In genomic region chr12:121399391-121400331, GRCh38 we compare ENCODE assay signal across 8 cellular contexts. TPM values are rescaled to one million over a fixed set of nuclear protein-coding genes. Genes with fewer than 3 reads are reported as not detected.
DNase-seq lines count a peak whose midpoint lies in the region; ATAC-seq and TF ChIP-seq lines count a peak whose summit lies in the region.

TSS of gene RNF34 (plus strand) at chr12:121400118. CDS start at chr12:121400213, 95 bp downstream.

- peak; percentile 97 to 98 for DNase-seq in NCI-H1930 (lab: John Stamatoyannopoulos, UW)
- peak; percentile 98 for DNase-seq in T-helper 2 cell treated with Interferon-gamma antibody and Interleukin-4, amounts not matched to agents 5 μg/mL and 100 μg/mL, for 36 hours (ENCODE audit: low spot score)
- DNase-seq in ascending aorta (ENCODE audit: low spot score in 2 of 2): peak; percentile 93 to 99
- peak; percentile 98 for DNase-seq in right atrium auricular region (ENCODE audit: low spot score)
- peak; percentile 87 for DNase-seq in pulmonary artery endothelial cell (ENCODE audit: low read depth, low spot score)
- peak; percentile 98 to 99 for DNase-seq in uterus

- H3K9me3 ChIP-seq in ascending aorta (no peaks in the 10 kb centered on the region), right atrium auricular region (no peaks in the 10 kb centered on the region), uterus (no peaks in the 10 kb centered on the region)

- TF ChIP-seq POLR2A in uterus (IDR thresholded peaks at IDR 0.05): peak; percentile 94 to 97

- H3K27ac ChIP-seq in ascending aorta (peak within 1 kb of the TSS; percentile 90 to 97), right atrium auricular region (peak within 1 kb of the TSS; percentile 93 to 94), uterus (peak within 1 kb of the TSS; percentile 76 to 92)

- H3K27me3 ChIP-seq in ascending aorta (no peaks in the 10 kb centered on the region), right atrium auricular region (no peaks in the 10 kb centered on the region), uterus (no peaks in the 10 kb centered on the region)

- TF ChIP-seq CTCF in ascending aorta (IDR thresholded peaks at IDR 0.05): no peak
- peak in 1 of 2 donors; percentile 30 for TF ChIP-seq CTCF in right atrium auricular region (IDR thresholded peaks at IDR 0.05)
- no peak for TF ChIP-seq CTCF in uterus (IDR thresholded peaks at IDR 0.05)

- peaks cover 27% of the 10 kb centered on the region for H3K4me1 Mint-ChIP-seq in T-helper 2 cell treated with Interferon-gamma antibody and Interleukin-4, amounts not matched to agents 5 μg/mL and 100 μg/mL, for 36 hours (ENCODE audit: low read depth)

- H3K36me3 Mint-ChIP-seq in T-helper 2 cell treated with Interferon-gamma antibody and Interleukin-4, amounts not matched to agents 5 μg/mL and 100 μg/mL, for 36 hours (ENCODE audit: low read depth): peaks cover 22% of the 10 kb centered on the region

- no peaks in the 10 kb centered on the region for H3K27me3 Mint-ChIP-seq in T-helper 2 cell treated with Interferon-gamma antibody and Interleukin-4, amounts not matched to agents 5 μg/mL and 100 μg/mL, for 36 hours (ENCODE audit: low read depth)

- H3K4me3 ChIP-seq in ascending aorta (peak within 1 kb of the TSS; percentile 95 to 99), right atrium auricular region (peak within 1 kb of the TSS; percentile 84 to 90), uterus (peak within 1 kb of the TSS; percentile 76 to 93)

- intact Hi-C loops in ascending aorta (cut with DNase I) (loop anchor here (1.0 to 2.0 kb wide), 3 partner anchors 47 to 103 kb away; partner anchors contain the start of genes ANAPC5 and CAMKK2), uterus (cut with DNase I; ENCODE audit: low total_unique reads) (no loop called here)

- H3K36me3 ChIP-seq in ascending aorta (peaks cover 3 to 7% of the 10 kb centered on the region in 2 donors), right atrium auricular region (no peaks in the 10 kb centered on the region), uterus (no peaks in the 10 kb centered on the region)

- ATAC-seq in GM18502 (IDR thresholded peaks at IDR 0.05; ENCODE audit: poor library complexity, unreplicated experiment): peak; percentile 87
- peak; percentile 96 for ATAC-seq in HG02970 (IDR thresholded peaks at IDR 0.05; ENCODE audit: low FRiP score, unreplicated experiment)

- peak within 1 kb of the TSS; percentile 97 for H3K4me3 Mint-ChIP-seq in T-helper 2 cell treated with Interferon-gamma antibody and Interleukin-4, amounts not matched to agents 5 μg/mL and 100 μg/mL, for 36 hours

- H3K4me1 ChIP-seq in ascending aorta: peaks cover 0 to 20% of the 10 kb centered on the region in 2 donors
- H3K4me1 ChIP-seq in right atrium auricular region: peaks cover 0 to 26% of the 10 kb centered on the region in 2 donors
- H3K4me1 ChIP-seq in uterus: no peaks in the 10 kb centered on the region

- H3K9me3 Mint-ChIP-seq in T-helper 2 cell treated with Interferon-gamma antibody and Interleukin-4, amounts not matched to agents 5 μg/mL and 100 μg/mL, for 36 hours: no peaks in the 10 kb centered on the region

- H3K27ac Mint-ChIP-seq in T-helper 2 cell treated with Interferon-gamma antibody and Interleukin-4, amounts not matched to agents 5 μg/mL and 100 μg/mL, for 36 hours: peak within 1 kb of the TSS; percentile 98

RNA-seq across cellular contexts. Expression of gene RNF34, which starts in this region (rescaled TPM):
- total RNA-seq in ascending aorta (45.1 TPM), right atrium auricular region (10 to 100 TPM; 15.9 to 32.5 TPM), pulmonary artery endothelial cell (122 and 146 TPM in 2 replicates), uterus (10 to 100 TPM; 23.5 to 74.9 (median 34.1) TPM)

Comparison
In these comparisons a context has a peak if more than half of its experiments do, and no peak if none do; other contexts are left out.
1. Peak in every context shown above with its lines: DNase-seq, ATAC-seq, H3K4me3 ChIP-seq and H3K27ac ChIP-seq.